ENCODE assay signal across 8 cellular contexts in the genomic region with DNA sequence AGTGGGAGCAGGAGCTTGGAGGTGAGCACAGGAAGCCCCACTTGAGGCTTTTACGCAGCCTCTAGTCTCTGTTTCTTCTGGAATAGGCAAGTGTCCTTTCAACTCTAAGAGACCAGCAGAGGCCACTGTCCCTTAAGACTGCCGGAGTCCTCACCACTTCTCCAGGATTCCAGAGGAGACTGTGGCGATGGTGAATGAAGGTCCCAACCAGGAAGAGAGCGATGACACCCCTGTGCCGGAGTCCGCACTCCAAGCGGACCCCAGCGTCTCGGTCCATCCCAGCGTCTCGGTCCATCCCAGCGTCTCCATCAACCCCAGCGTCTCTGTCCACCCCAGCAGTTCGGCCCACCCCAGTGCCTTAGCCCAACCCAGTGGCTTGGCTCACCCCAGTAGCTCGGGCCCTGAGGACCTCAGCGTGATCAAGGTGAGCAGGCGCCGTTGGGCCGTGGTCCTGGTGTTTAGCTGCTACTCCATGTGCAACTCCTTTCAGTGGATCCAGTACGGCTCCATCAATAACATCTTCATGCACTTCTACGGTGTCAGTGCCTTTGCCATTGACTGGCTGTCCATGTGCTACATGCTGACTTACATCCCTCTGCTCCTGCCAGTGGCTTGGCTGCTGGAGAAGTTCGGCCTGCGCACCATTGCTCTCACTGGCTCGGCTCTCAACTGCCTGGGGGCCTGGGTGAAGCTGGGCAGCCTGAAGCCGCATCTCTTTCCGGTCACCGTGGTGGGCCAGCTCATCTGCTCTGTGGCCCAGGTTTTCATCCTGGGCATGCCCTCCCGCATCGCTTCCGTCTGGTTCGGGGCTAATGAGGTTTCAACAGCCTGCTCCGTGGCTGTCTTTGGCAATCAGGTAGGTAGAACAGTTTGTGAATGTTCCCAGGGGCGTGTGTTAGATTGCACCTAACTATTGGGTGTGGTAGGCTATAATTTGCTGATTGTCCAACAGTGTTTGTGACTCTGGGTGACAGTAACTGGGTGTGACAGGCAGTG. TPM values are rescaled to one million over a fixed set of nuclear protein-coding genes. Genes with fewer than 3 reads are reported as not detected.
DNase-seq lines count a peak whose midpoint lies in the region; ATAC-seq and TF ChIP-seq lines count a peak whose summit lies in the region.

No MANE protein-coding gene starts in this region.

- ATAC-seq in GM18907 (IDR thresholded peaks at IDR 0.05; ENCODE audit: unreplicated experiment) (peak; percentile 7), left lung (peak; percentile 81), HG03521 (IDR thresholded peaks at IDR 0.05; ENCODE audit: unreplicated experiment) (no peak)

- peak overlapping the region; percentile 69 for H3K4me3 ChIP-seq in brain microvascular endothelial cell (ENCODE audit: low read depth, low read length)
- H3K4me3 ChIP-seq in left lung, result peak overlapping the region; percentile 49 to 72

- no peaks in the 10 kb centered on the region for H3K9me3 ChIP-seq in left lung

- intact Hi-C loops in left lung (cut with DNase I), result no loop called here

- no peaks in the 10 kb centered on the region for H3K27me3 ChIP-seq in brain microvascular endothelial cell (replicated peaks)
- H3K27me3 ChIP-seq in left lung, result no peaks in the 10 kb centered on the region

- peaks cover 4 to 30% of the 10 kb centered on the region in 2 donors for H3K4me1 ChIP-seq in left lung

- peak; percentile 59 for DNase-seq in KBM-7
- peak; percentile 27 for DNase-seq in brain microvascular endothelial cell
- DNase-seq in left lung, result peak; percentile 46 to 80
- DNase-seq in substantia nigra (lab: John Stamatoyannopoulos, UW), result peak in 5 of 49 donors; percentile 34 to 54 (median 39)
- no peak for DNase-seq in kidney glomerular epithelial cell (lab: John Stamatoyannopoulos, UW)
- no peak for DNase-seq in NCI-H345 (lab: John Stamatoyannopoulos, UW)

- peak; percentile 59 for TF ChIP-seq CTCF in brain microvascular endothelial cell (IDR thresholded peaks at IDR 0.05; ENCODE audit: low read depth, low read length, missing control alignments)
- no peak for TF ChIP-seq CTCF in left lung (IDR thresholded peaks at IDR 0.05)

- in situ Hi-C loops in KBM-7 (cut with MboI; ENCODE audit: low pct_unique_long_range_greater_than_20kb, low sequenced_read_pairs), result loop anchor here (10.0 kb wide), 1 partner anchor 66 kb away; no protein-coding TSS in a partner anchor
- in situ Hi-C loops in brain microvascular endothelial cell (cut with HindIII; ENCODE audit: low pct_ligation_motif_present, low sequenced_read_pairs), result no loop called here

- H3K36me3 ChIP-seq in brain microvascular endothelial cell (replicated peaks) (no peaks in the 10 kb centered on the region), left lung (no peaks in the 10 kb centered on the region)

- H3K27ac ChIP-seq in brain microvascular endothelial cell (no peak overlapping the region), left lung (peak overlapping the region; percentile 83 to 88), substantia nigra (ENCODE audit: low read depth, low read length, poor library complexity, severe bottlenecking) (peak overlapping the region; percentile 64)

RNA-seq across cellular contexts. Expression of gene FLVCR2, which starts 0.7 kb away (rescaled TPM):
- total RNA-seq in left lung, result 10 to 100 TPM; 20.2 to 30.9 TPM

RNA-seq across cellular contexts. Expression of gene BATF, which starts 56.8 kb away (rescaled TPM):
- 10 to 100 TPM in 1 of 2 donors, 1 to 10 TPM in 1; 4.3 to 19.6 TPM for total RNA-seq in left lung

Comparison
In these comparisons a context has a peak if more than half of its experiments do, and no peak if none do; other contexts are left out.
1. DNase-seq: peak in KBM-7 (single experiment), brain microvascular endothelial cell (single experiment) and left lung (2 of 2); none in kidney glomerular epithelial cell (single experiment) and NCI-H345 (single experiment).